19 cellular contexts compared by ENCODE assay signal in genomic region chr2:163607630-163608029, GRCh38.
DNase-seq lines count a peak whose midpoint lies in the region; ATAC-seq and TF ChIP-seq lines count a peak whose summit lies in the region.
"Had no signal": no experiment of that assay in that cellular context is flagged by ENCODE, and none has a peak within 500 bp of the region (broad histone marks: within the 10 kb centered on the region; RNA-seq: fewer than 3 reads in every experiment).

No MANE protein-coding gene starts in this region.

- in situ Hi-C loops in Panc1 (cut with HindIII; ENCODE audit: low pct_unique_long_range_greater_than_20kb, low sequenced_read_pairs) = no loop called here

- ATAC-seq in Right ventricle myocardium inferior (peak; percentile 42), left ventricle myocardium superior (peak; percentile 45), Panc1 (no peak), HG03025 (IDR thresholded peaks at IDR 0.05; ENCODE audit: low FRiP score, unreplicated experiment) (no peak)
- ATAC-seq: A549; CD8-positive, alpha-beta T cell; GM12878 had no signal

- DNase-seq in Right ventricle myocardium inferior (ENCODE audit: missing footprints) (no peak), left ventricle myocardium inferior (no peak), left ventricle myocardium superior (no peak), right atrium auricular region (ENCODE audit: low spot score) (no peak), Panc1 (ENCODE audit: low read depth, low spot score) (no peak), superior temporal gyrus (ENCODE audit: extremely low spot score) (no peak)
- DNase-seq: AML-193; Caco-2; Calu3; CD4-positive, alpha-beta T cell; CD8-positive, alpha-beta T cell; DMS79 treated with DMSO at 0.1 percent for 48 hours; GDM1 had no signal

- CTCF ChIA-PET in Panc1 (lab: Charles Lee) = no interaction called here

- H3K27ac ChIP-seq in left ventricle myocardium inferior (replicated peaks) (no peak overlapping the region), right atrium auricular region (no peak overlapping the region), Panc1 (ENCODE audit: low read length) (peak overlapping the region; percentile 49; the same call in 1 of the 2 replicates)
- H3K27ac ChIP-seq: 22Rv1; A549; BLaER1 treated with 17β-estradiol and CSF1 and Interleukin-3, amounts not matched to agents 10 nM and 100 nM; C4-2B had no signal

- peaks cover 45% of the 10 kb centered on the region for H3K4me1 ChIP-seq in left ventricle myocardium inferior
- H3K4me1 ChIP-seq in right atrium auricular region = no peaks in the 10 kb centered on the region
- H3K4me1 ChIP-seq in Panc1 (ENCODE audit: control insufficient read depth, insufficient read depth, low read length) = peaks cover 29% of the 10 kb centered on the region
- H3K4me1 ChIP-seq: BLaER1 treated with 17β-estradiol and CSF1 and Interleukin-3, amounts not matched to agents 10 nM and 100 nM; Caco-2 had no signal

- no peak overlapping the region for H3K4me3 ChIP-seq in left ventricle myocardium inferior
- no peak overlapping the region for H3K4me3 ChIP-seq in right atrium auricular region
- H3K4me3 ChIP-seq in Panc1 (ENCODE audit: low read depth in 2 of 2, low read length in 2 of 2) = no peak overlapping the region
- H3K4me3 ChIP-seq: A549; BLaER1 treated with 17β-estradiol and CSF1 and Interleukin-3, amounts not matched to agents 10 nM and 100 nM; GM12878 had no signal

- no peaks in the 10 kb centered on the region for H3K27me3 ChIP-seq in left ventricle myocardium inferior (ENCODE audit: low read depth)
- H3K27me3 ChIP-seq in right atrium auricular region = no peaks in the 10 kb centered on the region
- H3K27me3 ChIP-seq in Panc1 (ENCODE audit: control insufficient read depth, insufficient read depth, low read length) = no peaks in the 10 kb centered on the region
- H3K27me3 ChIP-seq: BLaER1 treated with 17β-estradiol and CSF1 and Interleukin-3, amounts not matched to agents 10 nM and 100 nM had no signal

- TF ChIP-seq CTCF in left ventricle myocardium inferior (IDR thresholded peaks at IDR 0.05; ENCODE audit: borderline replicate concordance) = no peak
- no peak for TF ChIP-seq CTCF in right atrium auricular region (IDR thresholded peaks at IDR 0.05)
- TF ChIP-seq CTCF in Panc1 (IDR thresholded peaks at IDR 0.05) = no peak

- H3K9me3 ChIP-seq in left ventricle myocardium inferior (replicated peaks) = no peaks in the 10 kb centered on the region
- H3K9me3 ChIP-seq in right atrium auricular region = no peaks in the 10 kb centered on the region
- H3K9me3 ChIP-seq in Panc1 (ENCODE audit: control insufficient read depth, insufficient read depth, low read depth, low read length) = no peaks in the 10 kb centered on the region
- H3K9me3 ChIP-seq: A549; BLaER1 treated with 17β-estradiol and CSF1 and Interleukin-3, amounts not matched to agents 10 nM and 100 nM; Caco-2 had no signal

- peaks cover 18% of the 10 kb centered on the region for H3K36me3 ChIP-seq in left ventricle myocardium inferior
- peaks cover 11% of the 10 kb centered on the region for H3K36me3 ChIP-seq in right atrium auricular region
- H3K36me3 ChIP-seq in Panc1 (ENCODE audit: control insufficient read depth, insufficient read depth, low read length) = no peaks in the 10 kb centered on the region; the same call in 1 of the 2 replicates
- H3K36me3 ChIP-seq: BLaER1 treated with 17β-estradiol and CSF1 and Interleukin-3, amounts not matched to agents 10 nM and 100 nM had no signal

- POLR2A ChIA-PET in Panc1 (lab: Charles Lee) = no interaction called here

- intact Hi-C loops in Right ventricle myocardium inferior (cut with DNase I) (loop anchor here (10.0 kb wide), 2 partner anchors 113 to 263 kb away; no protein-coding TSS in a partner anchor), left ventricle myocardium inferior (cut with micrococcal nuclease) (no loop called here), left ventricle myocardium superior (cut with micrococcal nuclease) (no loop called here), Panc1 (cut with micrococcal nuclease; ENCODE audit: unreplicated experiment) (loop anchor here (10.0 kb wide), 1 partner anchor 127 kb away; the partner anchor contains the start of gene FIGN)

- no TSS peak for BruUV-seq in Panc1 (replicated peaks; lab: Mats Ljungman, UMichigan)

Comparison
In these comparisons a context has a peak if more than half of its experiments do, and no peak if none do; other contexts are left out.
1. intact Hi-C loops: an anchor here in Right ventricle myocardium inferior (10.0 kb wide) and Panc1 (10.0 kb wide); none called in left ventricle myocardium inferior and left ventricle myocardium superior.
2. ATAC-seq: peak in Right ventricle myocardium inferior (single experiment) and left ventricle myocardium superior (single experiment); none in Panc1 (single experiment) and HG03025 (single experiment).